Comparison of ENCODE assay signal across 11 cellular contexts in the genomic region with DNA sequence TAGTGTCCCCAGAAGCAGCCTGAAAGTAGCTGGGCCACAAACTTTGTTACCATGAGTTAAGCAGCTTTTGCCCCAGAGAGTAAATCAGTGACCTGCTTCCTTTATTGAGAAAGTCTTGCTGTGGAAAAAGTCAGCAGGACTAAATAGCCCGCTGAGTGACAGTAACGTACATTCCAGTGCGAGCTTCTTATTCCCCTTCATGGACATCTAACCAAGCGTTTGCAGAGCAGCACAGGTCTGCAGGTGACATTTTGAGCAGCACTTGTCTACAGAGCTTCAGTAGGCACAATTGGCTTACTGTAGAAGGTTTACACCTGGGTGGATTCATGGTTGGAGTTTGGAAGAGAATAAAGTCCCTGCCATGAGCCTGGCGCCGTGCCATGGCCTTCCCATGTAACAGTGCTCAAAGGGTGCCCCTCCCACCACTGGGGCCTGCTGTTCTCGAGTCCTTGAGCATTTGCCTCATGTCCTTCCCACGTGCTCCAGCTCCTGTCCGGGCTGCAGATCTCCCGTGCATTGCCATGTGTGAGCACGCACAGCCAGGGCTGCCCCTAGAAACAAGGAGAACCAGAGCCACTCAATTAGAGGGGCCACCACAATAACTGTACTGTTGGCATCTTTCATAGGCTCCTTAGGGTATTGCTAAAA.
"Had no signal": no experiment of that assay in that cellular context is flagged by ENCODE, and none has a peak within 500 bp of the region (broad histone marks: within the 10 kb centered on the region; RNA-seq: fewer than 3 reads in every experiment).

No MANE protein-coding gene starts in this region.

- H3K9ac ChIP-seq: parathyroid adenoma had no signal

- FAIRE-seq: bronchial epithelial cell had no signal

- H3K79me2 ChIP-seq: hepatocyte, parathyroid adenoma had no signal

- H3K4me2 ChIP-seq: hepatocyte had no signal

- H3K9me3 ChIP-seq: ascending aorta, transverse colon had no signal

- DNase-seq: activated CD4-positive, alpha-beta T cell treated with anti-CD3 and anti-CD28 coated beads for 4 hours; activated CD8-positive, alpha-beta memory T cell treated with anti-CD3 and anti-CD28 coated beads, Interleukin-2, amount 50 U/mL, for 48 hours; activated CD8-positive, alpha-beta T cell treated with anti-CD3 and anti-CD28 coated beads, Interleukin-2, amount 10 ng/mL, durations not matched to agents 7 days and 5 days; endodermal cell; erythroblast; T1000; transverse colon had no signal

- ATAC-seq: activated CD8-positive, alpha-beta T cell treated with anti-CD3 and anti-CD28 coated beads, Interleukin-2, amount 10 ng/mL, durations not matched to agents 7 days and 5 days had no signal

- H3K4me1 ChIP-seq: ascending aorta, parathyroid adenoma, transverse colon had no signal

- H2AFZ ChIP-seq: hepatocyte, parathyroid adenoma had no signal

- H3K27ac ChIP-seq: ascending aorta, hepatocyte, parathyroid adenoma, transverse colon had no signal

- H3K4me3 ChIP-seq: ascending aorta, hepatocyte, transverse colon had no signal

- H3K36me3 ChIP-seq: ascending aorta, transverse colon had no signal

- H3K27me3 ChIP-seq: ascending aorta, hepatocyte, transverse colon had no signal
